8 cellular contexts compared by ENCODE assay signal in genomic region chr14:93970589-93970966, GRCh38. TPM values are rescaled to one million over a fixed set of nuclear protein-coding genes. Genes with fewer than 3 reads are reported as not detected.
DNase-seq lines count a peak whose midpoint lies in the region; ATAC-seq and TF ChIP-seq lines count a peak whose summit lies in the region.

No MANE protein-coding gene starts in this region.

- H3K9me3 Mint-ChIP-seq in osteocyte (ENCODE audit: unreplicated experiment): no peaks in the 10 kb centered on the region

- H3K4me3 Mint-ChIP-seq in osteocyte (ENCODE audit: unreplicated experiment): no peak overlapping the region

- 39 to 44% (median 41%) methylated on average over 9 of the region's 9 CpGs for WGBS in heart left ventricle, 4 donors

- TF ChIP-seq POLR2A in heart left ventricle (IDR thresholded peaks at IDR 0.05): no peak

- H3K27ac Mint-ChIP-seq in osteocyte (ENCODE audit: unreplicated experiment): no peak overlapping the region

- H3K4me1 ChIP-seq in heart left ventricle (peaks cover 0 to 93% (median 46%) of the 10 kb centered on the region in 12 donors), colonic mucosa (no peaks in the 10 kb centered on the region)

- H3K27ac ChIP-seq in heart left ventricle: peak overlapping the region in 10 of 12 donors; percentile 26 to 97 (median 78)
- H3K27ac ChIP-seq in colonic mucosa: peak overlapping the region; percentile 25

- DNase-seq in heart left ventricle (no peak), Right ventricle myocardium inferior (ENCODE audit: missing footprints) (no peak), NAMALWA (ENCODE audit: low spot score) (peak; percentile 54), colonic mucosa (no peak), osteocyte (ENCODE audit: extremely low spot score, unreplicated experiment) (no peak), NCI-H1436 (lab: John Stamatoyannopoulos, UW) (no peak)
- DNase-seq in activated CD4-positive, CD25-positive, alpha-beta regulatory T cell treated with anti-CD3 and anti-CD28 coated beads, Interleukin-2, amount 50 U/mL, for 72 hours: peak; percentile 61

- H3K9ac ChIP-seq in colonic mucosa (ENCODE audit: low read depth in 2 of 2, low read length in 2 of 2): peak overlapping the region in 1 of 2 donors; percentile 36

- no peaks in the 10 kb centered on the region for H3K9me3 ChIP-seq in heart left ventricle
- no peaks in the 10 kb centered on the region for H3K9me3 ChIP-seq in colonic mucosa

- peak in 1 of 4 donors; percentile 27 for ATAC-seq in heart left ventricle
- ATAC-seq in Right ventricle myocardium inferior: no peak
- no peak for ATAC-seq in HG03196 (IDR thresholded peaks at IDR 0.05; ENCODE audit: unreplicated experiment)

- TF ChIP-seq CTCF in heart left ventricle (IDR thresholded peaks at IDR 0.05) (peak in 6 of 12 donors; percentile 21 to 30 (median 25)), colonic mucosa (IDR thresholded peaks at IDR 0.05) (no peak), osteocyte (IDR thresholded peaks at IDR 0.05) (peak; percentile 22)

- peaks cover 7% of the 10 kb centered on the region for H3K4me1 Mint-ChIP-seq in osteocyte (ENCODE audit: unreplicated experiment)

- H3K27me3 ChIP-seq in heart left ventricle (no peaks in the 10 kb centered on the region), colonic mucosa (no peaks in the 10 kb centered on the region)

- H3K36me3 Mint-ChIP-seq in osteocyte (ENCODE audit: unreplicated experiment): no peaks in the 10 kb centered on the region

- H3K36me3 ChIP-seq in heart left ventricle (peaks cover 0 to 2% (median 0%) of the 10 kb centered on the region in 9 donors), colonic mucosa (no peaks in the 10 kb centered on the region)

- H3K4me3 ChIP-seq in heart left ventricle (peak overlapping the region in 11 of 12 donors; percentile 6 to 57 (median 32)), colonic mucosa (peak overlapping the region; percentile 25)

- H3K27me3 Mint-ChIP-seq in osteocyte (ENCODE audit: unreplicated experiment): peaks cover 16% of the 10 kb centered on the region

- intact Hi-C loops in heart left ventricle (cut with DNase I) (no loop called here), Right ventricle myocardium inferior (cut with DNase I) (no loop called here), colonic mucosa (cut with DNase I) (no loop called here)

RNA-seq across cellular contexts. Expression of gene ASB2, which starts 5.8 kb away (rescaled TPM):
- total RNA-seq in heart left ventricle: 100 to 1,000 TPM in 8 of 9 donors, 10 to 100 TPM in 1; 95.8 to 411 (median 166) TPM
- polyA plus RNA-seq in heart left ventricle: 100 to 1,000 TPM in 1 of 2 donors, 10 to 100 TPM in 1; 22.4 to 289 TPM
- total RNA-seq in Right ventricle myocardium inferior: 294 TPM
- total RNA-seq in colonic mucosa: 10 to 100 TPM in 1 of 2 donors, 1 to 10 TPM in 1; 1.3 to 13.4 TPM
- total RNA-seq in osteocyte: 0.34 and 0.38 TPM in 2 replicates

RNA-seq across cellular contexts. Expression of gene CCDC197, which starts 26.5 kb away (rescaled TPM):
- 1 to 10 TPM in 3 of 9 donors, under 1 TPM in 3, not detected in 3; 0.26 to 1.4 (median 0.95) TPM for total RNA-seq in heart left ventricle
- polyA plus RNA-seq in heart left ventricle: under 1 TPM in 1 of 2 donors, not detected in 1; 0.23 TPM
- 0.84 TPM for total RNA-seq in Right ventricle myocardium inferior
- not detected for total RNA-seq in colonic mucosa
- total RNA-seq in osteocyte: not detected in 2 replicates

RNA-seq across cellular contexts. Expression of gene FAM181A, which starts 43.4 kb away (rescaled TPM):
- total RNA-seq in heart left ventricle: not detected
- polyA plus RNA-seq in heart left ventricle: not detected
- not detected for total RNA-seq in Right ventricle myocardium inferior
- not detected for total RNA-seq in colonic mucosa
- total RNA-seq in osteocyte: not detected in 2 replicates

RNA-seq across cellular contexts. Expression of gene OTUB2, which starts 55.6 kb away (rescaled TPM):
- under 1 TPM; 0.09 to 0.60 (median 0.38) TPM for total RNA-seq in heart left ventricle
- under 1 TPM; 0.19 to 0.50 TPM for polyA plus RNA-seq in heart left ventricle
- 0.35 TPM for total RNA-seq in Right ventricle myocardium inferior
- 1 to 10 TPM; 2.2 to 2.7 TPM for total RNA-seq in colonic mucosa
- 1.3 TPM in 2 replicates for total RNA-seq in osteocyte

Comparison
In these comparisons a context has a peak if more than half of its experiments do, and no peak if none do; other contexts are left out.
1. DNase-seq: peak in NAMALWA (single experiment) and activated CD4-positive, CD25-positive, alpha-beta regulatory T cell treated with anti-CD3 and anti-CD28 coated beads, Interleukin-2, amount 50 U/mL, for 72 hours (single experiment); none in heart left ventricle (0 of 5), Right ventricle myocardium inferior (single experiment), colonic mucosa (single experiment), osteocyte (single experiment) and NCI-H1436 (single experiment).
2. RNA of gene ASB2, which starts 5.8 kb away (total RNA-seq): 294 TPM in Right ventricle myocardium inferior (single experiment) and 95.8 to 411 TPM in heart left ventricle; 1.3 to 13.4 TPM in colonic mucosa and 0.34 to 0.38 TPM in osteocyte; every median in the first group is over 4 times any median in the second.